ENCODE assay signal across 1 cellular context in the genomic region with DNA sequence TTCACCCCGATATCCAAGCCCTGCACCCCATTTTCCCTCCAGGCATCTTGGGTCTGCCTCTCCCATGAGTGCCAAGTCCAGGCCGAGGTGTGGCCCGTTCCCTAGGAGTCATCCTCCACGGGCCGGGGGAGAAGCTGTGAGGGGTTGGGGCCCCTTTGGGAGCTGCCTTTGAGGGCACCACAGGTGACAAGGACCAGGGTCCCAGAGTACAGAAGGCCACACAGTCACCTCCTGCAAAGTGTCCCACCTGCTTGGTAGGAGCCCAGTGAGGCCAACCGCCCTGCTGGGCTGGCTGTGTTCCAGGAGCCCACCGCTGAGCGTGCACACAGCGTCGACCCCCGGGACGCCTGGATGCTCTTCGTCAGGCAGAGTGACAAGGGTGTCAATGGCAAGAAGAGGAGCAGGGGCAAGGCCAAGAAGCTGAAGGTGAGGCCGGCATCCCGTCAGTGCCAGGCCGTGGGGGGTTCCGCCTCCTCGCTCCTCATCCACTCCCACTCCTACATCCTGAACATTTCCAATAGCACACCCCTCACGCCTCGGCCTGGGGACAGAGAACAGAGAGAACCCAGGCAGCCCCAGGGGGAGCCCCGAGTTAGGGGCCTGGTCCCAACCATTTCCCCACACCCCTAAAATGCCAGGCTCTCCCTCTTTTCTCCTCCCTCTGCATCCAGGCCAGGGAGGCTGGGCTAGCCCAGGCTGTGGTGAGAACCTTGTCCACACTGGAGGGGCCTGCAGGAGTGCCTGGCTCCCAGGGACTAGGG.
TF ChIP-seq lines count a peak whose summit lies in the region.

No MANE protein-coding gene starts in this region.

TF ChIP-seq in K562, 482 proteins besides CTCF, POLR2A, EP300 and RAD21:
- no peak for TF ChIP-seq HNRNPLL (IDR thresholded peaks at IDR 0.05; ENCODE audit: low read depth, low read length, poor library complexity, severe bottlenecking)
- TF ChIP-seq RBFOX2 (IDR thresholded peaks at IDR 0.05; ENCODE audit: low read depth, low read length) = 0 out of 2 replicates have a peak, but pooled peaks have one; percentile 20
